34 cellular contexts compared by ENCODE assay signal in genomic region chr10:132150777-132151176, GRCh38.
"Had no signal": no experiment of that assay in that cellular context is flagged by ENCODE, and none has a peak within 500 bp of the region (broad histone marks: within the 10 kb centered on the region; RNA-seq: fewer than 3 reads in every experiment).

No MANE protein-coding gene starts in this region.

- H3K4me3 ChIP-seq: adrenal gland, body of pancreas, breast epithelium had no signal

- H3K27ac ChIP-seq: adrenal gland, body of pancreas, brain microvascular endothelial cell, breast epithelium, VCaP had no signal

- H3K9me3 Mint-ChIP-seq: activated B cell treated with CpG ODN at 0.5 μM for 24 hours; activated CD4-positive, alpha-beta memory T cell treated with anti-CD3 and anti-CD28 coated beads for 36 hours; activated CD4-positive, alpha-beta T cell treated with anti-CD3 and anti-CD28 coated beads, Interleukin-2, amount 10 ng/mL, durations not matched to agents 24 days and 14 days; activated CD8-positive, alpha-beta T cell treated with anti-CD3 and anti-CD28 coated beads for 36 hours; activated naive CD4-positive, alpha-beta T cell treated with anti-CD3 and anti-CD28 coated beads for 36 hours; activated naive CD4-positive, alpha-beta T cell treated with anti-CD3 and anti-CD28 coated beads, Interleukin-2, amount 50 U/mL, for 72 hours; activated naive CD8-positive, alpha-beta T cell treated with anti-CD3 and anti-CD28 coated beads for 36 hours; activated T-cell treated with anti-CD3 and anti-CD28 coated beads, Interleukin-2, amount 50 U/mL, for 4 hours; activated T-cell treated with anti-CD3 and anti-CD28 coated beads, Interleukin-2, amount 50 U/mL, for 72 hours; activated T-helper 1 cell treated with anti-CD3 and anti-CD28 coated beads, Interleukin-12 subunit alpha, Interleukin-12 subunit beta, Interleukin-2, Interleukin-4 antibody, amounts not matched to agents 30 ng/mL and 10 ng/mL and 1 ng/mL, durations not matched to agents 14 hours and 24 hours and 36 hours; activated T-helper 17 cell treated with anti-CD3 and anti-CD28 coated beads, Interleukin-2, amount 50 U/mL, for 72 hours; T-helper 2 cell treated with Interferon-gamma antibody and Interleukin-4, amounts not matched to agents 5 μg/mL and 100 μg/mL, for 36 hours had no signal

- H3K4me1 Mint-ChIP-seq: activated B cell treated with CpG ODN at 0.5 μM for 24 hours; activated CD4-positive, alpha-beta T cell treated with anti-CD3 and anti-CD28 coated beads, Interleukin-2, amount 10 ng/mL, durations not matched to agents 24 days and 14 days; activated naive CD8-positive, alpha-beta T cell treated with anti-CD3 and anti-CD28 coated beads for 36 hours; activated T-helper 17 cell treated with anti-CD3 and anti-CD28 coated beads, Interleukin-2, amount 50 U/mL, for 72 hours had no signal

- ATAC-seq: activated CD8-positive, alpha-beta T cell treated with anti-CD3 and anti-CD28 coated beads for 36 hours; activated naive CD4-positive, alpha-beta T cell treated with anti-CD3 and anti-CD28 coated beads, Interleukin-2, amount 50 U/mL, for 72 hours; activated T-cell treated with anti-CD3 and anti-CD28 coated beads, Interleukin-2, amount 50 U/mL, for 4 hours; activated T-cell treated with anti-CD3 and anti-CD28 coated beads, Interleukin-2, amount 50 U/mL, for 72 hours; activated T-helper 17 cell treated with anti-CD3 and anti-CD28 coated beads, Interleukin-2, amount 50 U/mL, for 72 hours; body of pancreas had no signal

- H3K36me3 Mint-ChIP-seq: activated CD4-positive, alpha-beta memory T cell treated with anti-CD3 and anti-CD28 coated beads for 36 hours; activated naive CD4-positive, alpha-beta T cell treated with anti-CD3 and anti-CD28 coated beads, Interleukin-2, amount 50 U/mL, for 72 hours; activated naive CD8-positive, alpha-beta T cell treated with anti-CD3 and anti-CD28 coated beads for 36 hours had no signal

- H3K4me3 Mint-ChIP-seq: activated B cell treated with CpG ODN at 0.5 μM for 24 hours; activated CD4-positive, alpha-beta memory T cell treated with anti-CD3 and anti-CD28 coated beads for 36 hours; activated CD4-positive, alpha-beta T cell treated with anti-CD3 and anti-CD28 coated beads, Interleukin-2, amount 10 ng/mL, durations not matched to agents 24 days and 14 days; activated CD8-positive, alpha-beta T cell treated with anti-CD3 and anti-CD28 coated beads for 36 hours; activated naive CD4-positive, alpha-beta T cell treated with anti-CD3 and anti-CD28 coated beads for 36 hours; activated naive CD8-positive, alpha-beta T cell treated with anti-CD3 and anti-CD28 coated beads for 36 hours; activated T-cell treated with anti-CD3 and anti-CD28 coated beads, Interleukin-2, amount 50 U/mL, for 4 hours; activated T-cell treated with anti-CD3 and anti-CD28 coated beads, Interleukin-2, amount 50 U/mL, for 72 hours; activated T-helper 1 cell treated with anti-CD3 and anti-CD28 coated beads, Interleukin-12 subunit alpha, Interleukin-12 subunit beta, Interleukin-2, Interleukin-4 antibody, amounts not matched to agents 30 ng/mL and 10 ng/mL and 1 ng/mL, durations not matched to agents 14 hours and 24 hours and 36 hours; activated T-helper 17 cell treated with anti-CD3 and anti-CD28 coated beads, Interleukin-2, amount 50 U/mL, for 72 hours; T-helper 2 cell treated with Interferon-gamma antibody and Interleukin-4, amounts not matched to agents 5 μg/mL and 100 μg/mL, for 36 hours had no signal

- H3K27me3 ChIP-seq: adrenal gland, body of pancreas, brain microvascular endothelial cell, breast epithelium had no signal

- FAIRE-seq: astrocyte, colon, TTC549 had no signal

- H3K4me1 ChIP-seq: adrenal gland, body of pancreas, breast epithelium had no signal

- H3K27ac Mint-ChIP-seq: activated B cell treated with CpG ODN at 0.5 μM for 24 hours; activated CD4-positive, alpha-beta memory T cell treated with anti-CD3 and anti-CD28 coated beads for 36 hours; activated CD8-positive, alpha-beta T cell treated with anti-CD3 and anti-CD28 coated beads for 36 hours; activated naive CD4-positive, alpha-beta T cell treated with anti-CD3 and anti-CD28 coated beads for 36 hours; activated naive CD4-positive, alpha-beta T cell treated with anti-CD3 and anti-CD28 coated beads, Interleukin-2, amount 50 U/mL, for 72 hours; activated naive CD8-positive, alpha-beta T cell treated with anti-CD3 and anti-CD28 coated beads for 36 hours; activated T-cell treated with anti-CD3 and anti-CD28 coated beads, Interleukin-2, amount 50 U/mL, for 72 hours; activated T-helper 1 cell treated with anti-CD3 and anti-CD28 coated beads, Interleukin-12 subunit alpha, Interleukin-12 subunit beta, Interleukin-2, Interleukin-4 antibody, amounts not matched to agents 30 ng/mL and 10 ng/mL and 1 ng/mL, durations not matched to agents 14 hours and 24 hours and 36 hours; activated T-helper 17 cell treated with anti-CD3 and anti-CD28 coated beads, Interleukin-2, amount 50 U/mL, for 72 hours; T-helper 2 cell treated with Interferon-gamma antibody and Interleukin-4, amounts not matched to agents 5 μg/mL and 100 μg/mL, for 36 hours had no signal

- DNase-seq: activated CD4-positive, alpha-beta memory T cell treated with anti-CD3 and anti-CD28 coated beads for 36 hours; activated CD4-positive, alpha-beta T cell treated with anti-CD3 and anti-CD28 coated beads for 4 hours; activated CD4-positive, alpha-beta T cell treated with anti-CD3 and anti-CD28 coated beads, Interleukin-2, amount 10 ng/mL, durations not matched to agents 24 days and 14 days; activated CD4-positive, alpha-beta T cell treated with anti-CD3 and anti-CD28 coated beads, Interleukin-2, amount 50 U/mL, for 1 hour; activated CD4-positive, alpha-beta T cell treated with anti-CD3 and anti-CD28 coated beads, Interleukin-2, amount 50 U/mL, for 4 hours; activated CD4-positive, CD25-positive, alpha-beta regulatory T cell treated with anti-CD3 and anti-CD28 coated beads, Interleukin-2, amount 50 U/mL, for 72 hours; activated CD8-positive, alpha-beta memory T cell treated with anti-CD3 and anti-CD28 coated beads, Interleukin-2, amount 50 U/mL, for 4 hours; activated CD8-positive, alpha-beta T cell treated with anti-CD3 and anti-CD28 coated beads for 36 hours; activated gamma-delta T cell treated with Interleukin-2 at 50 U/mL for 16 hours; activated naive CD4-positive, alpha-beta T cell; activated naive CD4-positive, alpha-beta T cell treated with anti-CD3 and anti-CD28 coated beads for 36 hours; activated naive CD4-positive, alpha-beta T cell treated with anti-CD3 and anti-CD28 coated beads, Interleukin-2, amount 50 U/mL, for 16 hours; activated naive CD8-positive, alpha-beta T cell treated with anti-CD3 and anti-CD28 coated beads for 36 hours; activated T-cell treated with anti-CD3 and anti-CD28 coated beads for 4 hours; activated T-cell treated with anti-CD3 and anti-CD28 coated beads, Interleukin-2, amount 50 U/mL, for 1 hour; activated T-cell treated with anti-CD3 and anti-CD28 coated beads, Interleukin-2, amount 50 U/mL, for 4 hours; activated T-cell treated with anti-CD3 and anti-CD28 coated beads, Interleukin-2, amount 50 U/mL, for 72 hours; adrenal gland; amniotic stem cell; brain microvascular endothelial cell; central memory CD4-positive, alpha-beta T cell; T-helper 2 cell; T-helper 9 cell had no signal

- H3K9me3 ChIP-seq: adrenal gland, body of pancreas, breast epithelium had no signal

- H3K27me3 Mint-ChIP-seq: activated B cell treated with CpG ODN at 0.5 μM for 24 hours; activated CD4-positive, alpha-beta memory T cell treated with anti-CD3 and anti-CD28 coated beads for 36 hours; activated CD4-positive, alpha-beta T cell treated with anti-CD3 and anti-CD28 coated beads, Interleukin-2, amount 10 ng/mL, durations not matched to agents 24 days and 14 days; activated CD8-positive, alpha-beta T cell treated with anti-CD3 and anti-CD28 coated beads for 36 hours; activated naive CD8-positive, alpha-beta T cell treated with anti-CD3 and anti-CD28 coated beads for 36 hours; activated T-helper 17 cell treated with anti-CD3 and anti-CD28 coated beads, Interleukin-2, amount 50 U/mL, for 72 hours had no signal
